3 cellular contexts compared by ENCODE assay signal in genomic region chr1:16348414-16349182, GRCh38.
TF ChIP-seq lines count a peak whose summit lies in the region.

No MANE protein-coding gene starts in this region.

TF ChIP-seq in IMR-90, 13 proteins besides CTCF, POLR2A, EP300 and RAD21:
- no peak for TF ChIP-seq CHD1 (IDR thresholded peaks at IDR 0.05; ENCODE audit: low read depth, low read length)
- TF ChIP-seq CEBPB (IDR thresholded peaks at IDR 0.05; ENCODE audit: low read depth, low read length) = peak; percentile 65
- TF ChIP-seq FOS (IDR thresholded peaks at IDR 0.05; ENCODE audit: low read depth, low read length) = peak; percentile 92
- TF ChIP-seq BHLHE40 (IDR thresholded peaks at IDR 0.05; ENCODE audit: low read depth, low read length) = peak; percentile 33; the same call in 1 of the 2 replicates

TF ChIP-seq in K562, 482 proteins besides CTCF, POLR2A, EP300 and RAD21 (continues in another document):
- TF ChIP-seq ZNF785 (CRISPR knock-in tag; IDR thresholded peaks at IDR 0.05) (no peak), TAF9B (IDR thresholded peaks at IDR 0.05; ENCODE audit: partially characterized antibody) (no peak), STAT5A (IDR thresholded peaks at IDR 0.05; ENCODE audit: borderline replicate concordance, low read length) (no peak), ZNF274 (IDR thresholded peaks at IDR 0.05; ENCODE audit: borderline replicate concordance, low read depth, low read length) (no peak), ZNF146 (CRISPR knock-in tag; IDR thresholded peaks at IDR 0.05; ENCODE audit: unreplicated experiment) (no peak), ATF3 (IDR thresholded peaks at IDR 0.05) (peak; percentile 84), ATF3 (CRISPR knock-in tag; conservative IDR thresholded peaks at IDR 0.05) (no peak), KDM1A (IDR thresholded peaks at IDR 0.05) (no peak; a peak in 1 of 4 replicates), SMARCA4 (IDR thresholded peaks at IDR 0.05) (peak; percentile 29; the same call in 1 of the 2 replicates), ZNF3 (CRISPR knock-in tag; IDR thresholded peaks at IDR 0.05) (no peak), SRSF9 (IDR thresholded peaks at IDR 0.05; ENCODE audit: borderline replicate concordance, low read depth, low read length) (no peak), STAG1 (CRISPR knock-in tag; IDR thresholded peaks at IDR 0.05; ENCODE audit: borderline replicate concordance) (no peak), SREBF2 (CRISPR knock-in tag; IDR thresholded peaks at IDR 0.05) (no peak), HSF4 (CRISPR knock-in tag; IDR thresholded peaks at IDR 0.05; ENCODE audit: borderline replicate concordance) (no peak), ZNF586 (CRISPR knock-in tag; conservative IDR thresholded peaks at IDR 0.05) (no peak), POLR2B (IDR thresholded peaks at IDR 0.05; ENCODE audit: low read depth, partially characterized antibody) (no peak), E2F5 (CRISPR knock-in tag; IDR thresholded peaks at IDR 0.05) (no peak), PATZ1 (CRISPR knock-in tag; IDR thresholded peaks at IDR 0.05; ENCODE audit: borderline replicate concordance) (no peak), LEF1 (IDR thresholded peaks at IDR 0.05) (peak; percentile 23; the same call in 1 of the 2 replicates), ZNF584 (CRISPR knock-in tag; IDR thresholded peaks at IDR 0.05; ENCODE audit: low read depth) (no peak), PHF20 (IDR thresholded peaks at IDR 0.05; ENCODE audit: partially characterized antibody) (no peak), SP2 (IDR thresholded peaks at IDR 0.05; ENCODE audit: extremely low read depth, low read depth, low read length, poor library complexity, severe bottlenecking) (no peak), MLLT1 (IDR thresholded peaks at IDR 0.05) (0 out of 4 replicates have a peak, but pooled peaks of 1 of the 2 experiments have one; percentile 34), RBM15 (IDR thresholded peaks at IDR 0.05; ENCODE audit: insufficient read depth, low read length) (no peak), CLOCK (CRISPR knock-in tag; IDR thresholded peaks at IDR 0.05; ENCODE audit: borderline replicate concordance) (no peak), CSDE1 (IDR thresholded peaks at IDR 0.05) (no peak), TRIM28 (IDR thresholded peaks at IDR 0.05) (no peak)

TF ChIP-seq in WTC11, 78 proteins besides CTCF, POLR2A, EP300 and RAD21:
- TF ChIP-seq IRF2 (CRISPR knock-in tag; IDR thresholded peaks at IDR 0.05; ENCODE audit: borderline replicate concordance, low read depth) (no peak), NR2C2 (CRISPR knock-in tag; IDR thresholded peaks at IDR 0.05) (no peak), ETV6 (CRISPR knock-in tag; IDR thresholded peaks at IDR 0.05) (no peak), ZSCAN18 (CRISPR knock-in tag; IDR thresholded peaks at IDR 0.05) (no peak), E2F4 (CRISPR knock-in tag; IDR thresholded peaks at IDR 0.05; ENCODE audit: borderline replicate concordance, low read depth) (no peak), ZNF512 (CRISPR knock-in tag; IDR thresholded peaks at IDR 0.05; ENCODE audit: borderline replicate concordance) (no peak), ZNF219 (CRISPR knock-in tag; IDR thresholded peaks at IDR 0.05; ENCODE audit: borderline replicate concordance) (no peak), HMGA2 (CRISPR knock-in tag; IDR thresholded peaks at IDR 0.05) (no peak), SOX15 (CRISPR knock-in tag; IDR thresholded peaks at IDR 0.05) (no peak), CBFB (CRISPR knock-in tag; IDR thresholded peaks at IDR 0.05; ENCODE audit: low read depth) (no peak), KAT7 (CRISPR knock-in tag; IDR thresholded peaks at IDR 0.05; ENCODE audit: borderline replicate concordance) (no peak), IRF1 (CRISPR knock-in tag; IDR thresholded peaks at IDR 0.05) (no peak), HMGXB4 (CRISPR knock-in tag; IDR thresholded peaks at IDR 0.05) (no peak), FOXJ3 (CRISPR knock-in tag; IDR thresholded peaks at IDR 0.05; ENCODE audit: borderline replicate concordance) (no peak), E2F5 (CRISPR knock-in tag; IDR thresholded peaks at IDR 0.05) (no peak), ZNF425 (CRISPR knock-in tag; conservative IDR thresholded peaks at IDR 0.05) (no peak), NFATC4 (CRISPR knock-in tag; IDR thresholded peaks at IDR 0.05) (no peak), ZNF232 (CRISPR knock-in tag; IDR thresholded peaks at IDR 0.05) (no peak), ELF4 (CRISPR knock-in tag; IDR thresholded peaks at IDR 0.05; ENCODE audit: low read depth) (no peak), ZBTB43 (CRISPR knock-in tag; IDR thresholded peaks at IDR 0.05) (no peak)
